In genomic region chr5:144598451-144599068, GRCh38 we compare ENCODE assay signal across 9 cellular contexts.
DNase-seq lines count a peak whose midpoint lies in the region; ATAC-seq and TF ChIP-seq lines count a peak whose summit lies in the region.
"Had no signal": no experiment of that assay in that cellular context is flagged by ENCODE, and none has a peak within 500 bp of the region (broad histone marks: within the 10 kb centered on the region; RNA-seq: fewer than 3 reads in every experiment).

No MANE protein-coding gene starts in this region.

- whole genome bisulfite sequencing in right cardiac atrium, result 13% methylated on average over 30 of the region's 30 CpGs

- no peaks in the 10 kb centered on the region for H3K27me3 ChIP-seq in right cardiac atrium (ENCODE audit: control insufficient read depth, insufficient read depth)

- H3K36me3 Mint-ChIP-seq in HFFc6 (ENCODE audit: low read depth), result no peaks in the 10 kb centered on the region
- H3K36me3 Mint-ChIP-seq in stimulated activated memory B cell treated with anti-CD40 and anti-IgM and Interleukin-4, amounts not matched to agents 10 μg/mL and 1 μg/mL and 100 μg/mL, for 72 hours, result no peaks in the 10 kb centered on the region

- no peak for TF ChIP-seq CTCF in HFFc6 (IDR thresholded peaks at IDR 0.05)
- no peak for TF ChIP-seq CTCF in GM20000 (IDR thresholded peaks at IDR 0.05; ENCODE audit: extremely low read depth, missing control alignments)

- H3K27ac ChIP-seq in right cardiac atrium (ENCODE audit: low read length), result no peak overlapping the region

- H3K4me1 Mint-ChIP-seq in HFFc6 (ENCODE audit: low read depth), result peaks cover 17% of the 10 kb centered on the region; the same call in 1 of the 2 replicates
- H3K4me1 Mint-ChIP-seq in stimulated activated memory B cell treated with anti-CD40 and anti-IgM and Interleukin-4, amounts not matched to agents 10 μg/mL and 1 μg/mL and 100 μg/mL, for 72 hours, result no peaks in the 10 kb centered on the region

- peaks cover 27% of the 10 kb centered on the region for H3K27me3 Mint-ChIP-seq in HFFc6 (ENCODE audit: insufficient read depth)
- H3K27me3 Mint-ChIP-seq in stimulated activated memory B cell treated with anti-CD40 and anti-IgM and Interleukin-4, amounts not matched to agents 10 μg/mL and 1 μg/mL and 100 μg/mL, for 72 hours, result peaks cover 9% of the 10 kb centered on the region

- no peak overlapping the region for H3K27ac Mint-ChIP-seq in HFFc6
- no peak overlapping the region for H3K27ac Mint-ChIP-seq in stimulated activated memory B cell treated with anti-CD40 and anti-IgM and Interleukin-4, amounts not matched to agents 10 μg/mL and 1 μg/mL and 100 μg/mL, for 72 hours

- DNase-seq in HFFc6, result no peak
- DNase-seq in NCI-H774 (lab: John Stamatoyannopoulos, UW), result peak; percentile 42
- peak; percentile 23 to 54 (median 35) for DNase-seq in right cardiac atrium
- DNase-seq in GM20000 (ENCODE audit: low spot score), result no peak
- DNase-seq in RKO (ENCODE audit: low spot score), result no peak
- DNase-seq: T1000 had no signal

- peaks cover 3% of the 10 kb centered on the region for H3K4me1 ChIP-seq in right cardiac atrium (ENCODE audit: control insufficient read depth, insufficient read depth, low read length)

- ATAC-seq in right cardiac atrium (peak; percentile 72 to 88), GM21526 (IDR thresholded peaks at IDR 0.05; ENCODE audit: low FRiP score, unreplicated experiment) (no peak), HG02870 (IDR thresholded peaks at IDR 0.05; ENCODE audit: unreplicated experiment) (no peak)
- peak; percentile 24 for ATAC-seq in stimulated activated memory B cell treated with anti-CD40 and anti-IgM and Interleukin-4, amounts not matched to agents 10 μg/mL and 1 μg/mL and 100 μg/mL, for 72 hours

- H3K9me3 Mint-ChIP-seq in HFFc6, result no peaks in the 10 kb centered on the region
- peaks cover 3% of the 10 kb centered on the region for H3K9me3 Mint-ChIP-seq in stimulated activated memory B cell treated with anti-CD40 and anti-IgM and Interleukin-4, amounts not matched to agents 10 μg/mL and 1 μg/mL and 100 μg/mL, for 72 hours

- no peaks in the 10 kb centered on the region for H3K9me3 ChIP-seq in right cardiac atrium (ENCODE audit: control insufficient read depth, low read length)

- H3K4me3 Mint-ChIP-seq in HFFc6, result peak overlapping the region; percentile 53
- H3K4me3 Mint-ChIP-seq in stimulated activated memory B cell treated with anti-CD40 and anti-IgM and Interleukin-4, amounts not matched to agents 10 μg/mL and 1 μg/mL and 100 μg/mL, for 72 hours, result no peak overlapping the region

- H3K4me3 ChIP-seq in right cardiac atrium (ENCODE audit: low read length), result peak overlapping the region; percentile 29

- intact Hi-C loops in right cardiac atrium (cut with DNase I), result no loop called here

Comparison
In these comparisons a context has a peak if more than half of its experiments do, and no peak if none do; other contexts are left out.
1. DNase-seq: peak in NCI-H774 (single experiment) and right cardiac atrium (3 of 3); none in HFFc6 (single experiment), GM20000 (single experiment) and RKO (single experiment).
2. ATAC-seq: peak in right cardiac atrium (2 of 2) and stimulated activated memory B cell treated with anti-CD40 and anti-IgM and Interleukin-4, amounts not matched to agents 10 μg/mL and 1 μg/mL and 100 μg/mL, for 72 hours (single experiment); none in GM21526 (single experiment) and HG02870 (single experiment).